In the genomic region with DNA sequence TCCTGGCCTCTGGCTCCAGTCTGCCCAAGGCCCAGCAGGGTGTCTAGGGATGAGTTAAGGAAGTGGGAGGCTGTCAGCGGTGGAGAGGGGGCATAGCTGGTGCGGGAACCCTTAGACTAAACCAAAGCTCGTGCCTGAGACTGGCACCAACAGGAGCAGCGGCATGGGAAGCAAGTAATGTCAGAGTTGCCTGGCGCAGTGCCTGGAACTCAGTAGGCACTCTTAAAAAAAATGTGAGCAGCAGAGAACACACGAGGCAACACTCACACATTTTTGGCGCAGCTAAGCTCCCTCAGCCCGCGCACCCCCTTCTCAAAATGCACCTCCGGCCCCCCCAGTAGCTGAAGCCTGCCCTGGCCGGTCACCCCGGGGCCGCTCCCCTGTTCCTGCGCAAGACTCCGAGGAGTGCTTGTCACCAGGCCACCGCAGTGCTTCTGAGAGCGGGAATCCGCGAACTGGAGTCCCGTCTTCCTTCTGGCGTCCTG, we compare ENCODE assay signal across 9 cellular contexts. TPM values are rescaled to one million over a fixed set of nuclear protein-coding genes. Genes with fewer than 3 reads are reported as not detected.
A peak's percentile ranks its signal among the peaks of the same experiment; 100 is the strongest.
DNase-seq lines count a peak whose midpoint lies in the region; FAIRE-seq and TF ChIP-seq lines count a peak whose summit lies in the region.
"Had no signal": no experiment of that assay in that cellular context is flagged by ENCODE, and none has a peak within 500 bp of the region (broad histone marks: within the 10 kb centered on the region; RNA-seq: fewer than 3 reads in every experiment).

No MANE protein-coding gene starts in this region.

- H3K9me3 ChIP-seq in trophoblast cell (ENCODE audit: insufficient read depth, low read depth, low read length) = no peaks in the 10 kb centered on the region

- H4K12ac ChIP-seq in trophoblast cell (ENCODE audit: low read depth, low read length) = peak overlapping the region; percentile 24

- intact Hi-C loops in Calu3 (cut with micrococcal nuclease; ENCODE audit: unreplicated experiment) = loop anchor here (5.0 kb wide), 1 partner anchor 172 kb away; no protein-coding TSS in a partner anchor

- no peak overlapping the region for H3K27ac ChIP-seq in trophoblast cell (ENCODE audit: low read depth, low read length)

- peak overlapping the region; percentile 80 for H3K27ac Mint-ChIP-seq in Calu3 (ENCODE audit: unreplicated experiment)
- H3K27ac Mint-ChIP-seq: stimulated activated memory B cell treated with anti-CD40 and anti-IgM and Interleukin-4, amounts not matched to agents 10 μg/mL and 1 μg/mL and 100 μg/mL, for 72 hours had no signal

- peaks cover 23% of the 10 kb centered on the region for H3K36me3 Mint-ChIP-seq in Calu3 (ENCODE audit: insufficient read depth, unreplicated experiment)
- H3K36me3 Mint-ChIP-seq: stimulated activated memory B cell treated with anti-CD40 and anti-IgM and Interleukin-4, amounts not matched to agents 10 μg/mL and 1 μg/mL and 100 μg/mL, for 72 hours had no signal

- H3K4me1 ChIP-seq in trophoblast cell (ENCODE audit: control insufficient read depth in 1 of 2, insufficient read depth in 2 of 2, low read length in 2 of 2) = peaks cover 0 to 9% of the 10 kb centered on the region in 2 experiments

- H3K23ac ChIP-seq in trophoblast cell (ENCODE audit: low read length) = no peak overlapping the region

- no peak overlapping the region for H4K91ac ChIP-seq in trophoblast cell (ENCODE audit: low read depth, low read length)

- H3K79me1 ChIP-seq in trophoblast cell (ENCODE audit: low read length) = peaks cover 8% of the 10 kb centered on the region

- H2AFZ ChIP-seq in trophoblast cell (ENCODE audit: insufficient read depth, low read length, poor library complexity) = no peak overlapping the region

- H3K18ac ChIP-seq in trophoblast cell (ENCODE audit: low read length) = no peak overlapping the region

- peak overlapping the region; percentile 31 for H2BK12ac ChIP-seq in trophoblast cell (ENCODE audit: low read length)

- no TSS peak for BruUV-seq in Calu3 (replicated peaks; lab: Mats Ljungman, UMichigan)

- H3K4me1 Mint-ChIP-seq in Calu3 (ENCODE audit: low read depth, unreplicated experiment) = peaks cover 30% of the 10 kb centered on the region
- H3K4me1 Mint-ChIP-seq: stimulated activated memory B cell treated with anti-CD40 and anti-IgM and Interleukin-4, amounts not matched to agents 10 μg/mL and 1 μg/mL and 100 μg/mL, for 72 hours had no signal

- no peak overlapping the region for H2BK5ac ChIP-seq in trophoblast cell (ENCODE audit: low read depth, low read length, poor library complexity)

- H3K9me3 Mint-ChIP-seq in Calu3 (ENCODE audit: low read depth, unreplicated experiment) = peaks cover 2% of the 10 kb centered on the region

- no peak overlapping the region for H3K4ac ChIP-seq in trophoblast cell (ENCODE audit: low read depth, low read length)

- H3K36me3 ChIP-seq in trophoblast cell (ENCODE audit: control insufficient read depth in 1 of 2, insufficient read depth in 2 of 2, low read length in 2 of 2) = peaks cover 2% of the 10 kb centered on the region in 2 experiments

- no peaks in the 10 kb centered on the region for H3K27me3 Mint-ChIP-seq in Calu3 (ENCODE audit: unreplicated experiment)
- H3K27me3 Mint-ChIP-seq: stimulated activated memory B cell treated with anti-CD40 and anti-IgM and Interleukin-4, amounts not matched to agents 10 μg/mL and 1 μg/mL and 100 μg/mL, for 72 hours had no signal

- H3K14ac ChIP-seq in trophoblast cell (ENCODE audit: low read length) = no peak overlapping the region

- no peak overlapping the region for H2AK5ac ChIP-seq in trophoblast cell (ENCODE audit: low read length)

- H3K27me3 ChIP-seq in trophoblast cell (ENCODE audit: insufficient read depth, low read length) = no peaks in the 10 kb centered on the region

- H4K8ac ChIP-seq in trophoblast cell (ENCODE audit: low read depth, low read length) = peak overlapping the region; percentile 28

- H2BK120ac ChIP-seq in trophoblast cell (ENCODE audit: insufficient read depth, low read length, poor library complexity) = no peak overlapping the region

- H3K4me3 ChIP-seq in foreskin fibroblast (ENCODE audit: low read depth in 1 of 2, low read length in 2 of 2) (peak overlapping the region; percentile 65 to 68), trophoblast cell (ENCODE audit: low read depth, low read length) (peak overlapping the region; percentile 59)

- peak; percentile 37 for DNase-seq in Calu3
- DNase-seq in RPMI7951 (ENCODE audit: low read depth) = peak; percentile 27
- DNase-seq in foreskin fibroblast = peak in 1 of 2 donors; percentile 55
- DNase-seq in trophoblast cell = no peak
- no peak for DNase-seq in SHP77 treated with DMSO at 0.1 percent for 48 hours (lab: John Stamatoyannopoulos, UW)
- DNase-seq in KBM-7 = no peak
- DNase-seq in D721Med (ENCODE audit: insufficient read length, low spot score) = no peak
- no peak for DNase-seq in hippocampal formation (lab: John Stamatoyannopoulos, UW)

- TF ChIP-seq CTCF in Calu3 (IDR thresholded peaks at IDR 0.05; ENCODE audit: unreplicated experiment) (no peak), foreskin fibroblast (IDR thresholded peaks at IDR 0.05; ENCODE audit: low read depth, low read length) (no peak), D721Med (IDR thresholded peaks at IDR 0.05; ENCODE audit: insufficient read depth, missing control alignments) (no peak)

- no peaks in the 10 kb centered on the region for H3K79me2 ChIP-seq in trophoblast cell (ENCODE audit: control insufficient read depth, insufficient read depth, low read length, poor library complexity)

- CTCF ChIA-PET in Calu3 (lab: Charles Lee) = interaction anchor here (0.6 kb wide), 2 partner anchors 151 to 183 kb away, joined by 5 to 6 read pairs; no protein-coding TSS in a partner anchor

- peak overlapping the region; percentile 73 for H3K4me2 ChIP-seq in trophoblast cell (ENCODE audit: low read length)

- WGBS in trophoblast cell (ENCODE audit: extremely low coverage, insufficient coverage, insufficient read length) = no CpG with 5 or more reads among the region's 21 CpGs

- in situ Hi-C loops in KBM-7 (cut with MboI; ENCODE audit: low pct_unique_long_range_greater_than_20kb, low sequenced_read_pairs) = no loop called here

- H3K9ac ChIP-seq in trophoblast cell (ENCODE audit: low read length) = no peak overlapping the region

- peak overlapping the region; percentile 81 for H3K4me3 Mint-ChIP-seq in Calu3 (ENCODE audit: low read depth, unreplicated experiment)
- H3K4me3 Mint-ChIP-seq: stimulated activated memory B cell treated with anti-CD40 and anti-IgM and Interleukin-4, amounts not matched to agents 10 μg/mL and 1 μg/mL and 100 μg/mL, for 72 hours had no signal

- no peak for FAIRE-seq in D721Med (lab: Jason Lieb, UNC)

RNA-seq across cellular contexts. Expression of gene GABRE, which starts 0.6 kb away (rescaled TPM):
- 60.5 and 71.9 TPM in 2 replicates for total RNA-seq in Calu3 (2022)
- total RNA-seq in RPMI7951 (2014; rRNA removed; shearing (Covaris generic)) = 1.9 and 2.3 TPM in 2 replicates
- polyA plus RNA-seq in trophoblast cell (2013) = 6.2 and 7.2 TPM in 2 replicates

Comparison
In these comparisons a context has a peak if more than half of its experiments do, and no peak if none do; other contexts are left out.
1. DNase-seq: peak in Calu3 (single experiment) and RPMI7951 (single experiment); none in trophoblast cell (0 of 2), SHP77 treated with DMSO at 0.1 percent for 48 hours (single experiment), KBM-7 (single experiment), D721Med (single experiment) and hippocampal formation (0 of 2).
2. RNA of gene GABRE, which starts 0.6 kb away (total RNA-seq): 60.5 to 71.9 TPM in Calu3; 1.9 to 2.3 TPM in RPMI7951; every median in the first group is over 10 times any median in the second.